9 cellular contexts compared by ENCODE assay signal in genomic region chr5:132662925-132663770, GRCh38. TPM values are rescaled to one million over a fixed set of nuclear protein-coding genes. Genes with fewer than 3 reads are reported as not detected.
A peak's percentile ranks its signal among the peaks of the same experiment; 100 is the strongest.
DNase-seq lines count a peak whose midpoint lies in the region; ATAC-seq and TF ChIP-seq lines count a peak whose summit lies in the region.
"Had no signal": no experiment of that assay in that cellular context is flagged by ENCODE, and none has a peak within 500 bp of the region (broad histone marks: within the 10 kb centered on the region; RNA-seq: fewer than 3 reads in every experiment).

No MANE protein-coding gene starts in this region.

- intact Hi-C loops in A673 (cut with micrococcal nuclease; ENCODE audit: unreplicated experiment) = no loop called here

- peak overlapping the region; percentile 46 for H3K27ac Mint-ChIP-seq in memory B cell

- H3K36me3 Mint-ChIP-seq in memory B cell = no peaks in the 10 kb centered on the region

- H3K27ac ChIP-seq in A673 (ENCODE audit: low read depth, low read length, poor library complexity, severe bottlenecking) (no peak overlapping the region), SJCRH30 (no peak overlapping the region)

- H3K27me3 Mint-ChIP-seq in memory B cell = peaks cover 6% of the 10 kb centered on the region

- CTCF ChIA-PET in A673 (lab: Charles Lee) = no interaction called here

- peak overlapping the region; percentile 33 for H3K4me3 Mint-ChIP-seq in memory B cell

- BruUV-seq in A673 (replicated peaks; lab: Mats Ljungman, UMichigan) = no TSS peak

- ATAC-seq in GM18870 (IDR thresholded peaks at IDR 0.05; ENCODE audit: unreplicated experiment) = peak; percentile 73
- ATAC-seq in HG02885 (IDR thresholded peaks at IDR 0.05; ENCODE audit: poor library complexity, unreplicated experiment) = peak; percentile 68
- ATAC-seq in memory B cell (ENCODE audit: low read depth) = peak; percentile 82

- no peaks in the 10 kb centered on the region for H3K36me3 ChIP-seq in A673 (ENCODE audit: insufficient read depth, low read length, poor library complexity, severe bottlenecking)
- H3K36me3 ChIP-seq in SJCRH30 = no peaks in the 10 kb centered on the region

- POLR2A ChIA-PET in A673 (lab: Charles Lee; ENCODE audit: low non-redundant PET) = no interaction called here

- no peaks in the 10 kb centered on the region for H3K9me3 Mint-ChIP-seq in memory B cell

- H3K27me3 ChIP-seq in A673 (replicated peaks; ENCODE audit: insufficient read depth, low read depth, low read length, poor library complexity) (no peaks in the 10 kb centered on the region), SJCRH30 (no peaks in the 10 kb centered on the region)

- DNase-seq in A673 (ENCODE audit: low spot score) (peak; percentile 54), SJCRH30 (peak; percentile 25 to 54), memory B cell (ENCODE audit: low spot score in 2 of 2) (peak in 1 of 2 donors; percentile 30), SHP77 (lab: John Stamatoyannopoulos, UW) (no peak), NCI-H774 (lab: John Stamatoyannopoulos, UW) (no peak), 8988T (no peak)

- no peak for TF ChIP-seq CTCF in A673 (conservative IDR thresholded peaks at IDR 0.05; ENCODE audit: low read depth, low read length)

- H3K9me3 ChIP-seq in A673 (ENCODE audit: low read depth, low read length, poor library complexity, severe bottlenecking) (no peaks in the 10 kb centered on the region), SJCRH30 (replicated peaks) (no peaks in the 10 kb centered on the region)

- H3K4me3 ChIP-seq in A673 (ENCODE audit: low read depth, low read length, poor library complexity, severe bottlenecking) (no peak overlapping the region), SJCRH30 (no peak overlapping the region)

- peaks cover 20% of the 10 kb centered on the region for H3K4me1 Mint-ChIP-seq in memory B cell

- peaks cover 6% of the 10 kb centered on the region for H3K4me1 ChIP-seq in A673 (ENCODE audit: insufficient read depth, low read length, poor library complexity, severe bottlenecking)
- H3K4me1 ChIP-seq in SJCRH30 = no peaks in the 10 kb centered on the region; the same call in 1 of the 2 replicates

RNA-seq across cellular contexts. Expression of gene IL13, which starts 5.2 kb away (rescaled TPM):
- total RNA-seq in A673 (2021) = not detected in 2 replicates
- not detected in 2 replicates for total RNA-seq in SJCRH30 (2014; rRNA removed; shearing (Covaris generic))
- total RNA-seq: dermis microvascular lymphatic vessel endothelial cell had no signal

RNA-seq across cellular contexts. Expression of gene IL4, which starts 10.6 kb away (rescaled TPM):
- not detected in 2 replicates for total RNA-seq in A673 (2021)
- not detected in 2 replicates for total RNA-seq in SJCRH30 (2014; rRNA removed; shearing (Covaris generic))
- total RNA-seq: dermis microvascular lymphatic vessel endothelial cell had no signal

Comparison
In these comparisons a context has a peak if more than half of its experiments do, and no peak if none do; other contexts are left out.
1. DNase-seq: peak in A673 (single experiment) and SJCRH30 (2 of 2); none in SHP77 (0 of 2), NCI-H774 (single experiment) and 8988T (single experiment).
2. Peak in every context shown above with its lines, with median percentiles within 50 percentile points of each other: ATAC-seq.